ENCODE assay signal across 31 cellular contexts in genomic region chr19:38919837-38920528, GRCh38. TPM values are rescaled to one million over a fixed set of nuclear protein-coding genes. Genes with fewer than 3 reads are reported as not detected.
"Had no signal": no experiment of that assay in that cellular context is flagged by ENCODE, and none has a peak within 500 bp of the region (broad histone marks: within the 10 kb centered on the region; RNA-seq: fewer than 3 reads in every experiment).

No MANE protein-coding gene starts in this region.

- H3K4me1 Mint-ChIP-seq: activated B cell treated with CpG ODN at 0.5 μM for 24 hours; activated CD4-positive, alpha-beta T cell treated with anti-CD3 and anti-CD28 coated beads for 36 hours; activated naive CD8-positive, alpha-beta T cell treated with anti-CD3 and anti-CD28 coated beads for 36 hours; neural crest cell had no signal

- H3K9me3 Mint-ChIP-seq: activated B cell treated with CpG ODN at 0.5 μM for 24 hours; activated naive CD8-positive, alpha-beta T cell treated with anti-CD3 and anti-CD28 coated beads for 36 hours; effector memory CD8-positive, alpha-beta T cell; neural crest cell had no signal

- H3K4me3 ChIP-seq: smooth muscle cell, thoracic aorta, upper lobe of left lung had no signal

- DNase-seq: activated B cell treated with CpG ODN at 0.5 μM for 24 hours; activated CD4-positive, alpha-beta T cell treated with anti-CD3 and anti-CD28 coated beads for 36 hours; activated CD4-positive, alpha-beta T cell treated with anti-CD3 and anti-CD28 coated beads, Interleukin-2, amount 50 U/mL, for 4 hours; activated CD8-positive, alpha-beta memory T cell treated with anti-CD3 and anti-CD28 coated beads for 24 hours; activated CD8-positive, alpha-beta memory T cell treated with anti-CD3 and anti-CD28 coated beads, Interleukin-2, amount 50 U/mL, for 4 hours; activated naive CD4-positive, alpha-beta T cell treated with Interleukin-2 at 50 U/mL for 16 hours; activated naive CD8-positive, alpha-beta T cell treated with anti-CD3 and anti-CD28 coated beads for 36 hours; activated T-cell treated with anti-CD3 and anti-CD28 coated beads, Interleukin-2, amount 50 U/mL, for 48 hours; central memory CD4-positive, alpha-beta T cell; effector memory CD8-positive, alpha-beta T cell; glutamatergic neuron; left ventricle myocardium superior; mammary epithelial cell; midbrain; occipital lobe; stimulated activated CD4-positive, alpha-beta T cell treated with anti-CD3 and anti-CD28 coated beads, Interleukin-4, amount 100 ng/mL, for 1 hour; stimulated activated naive CD4-positive, alpha-beta T cell treated with Interleukin-2 at 50 U/mL for 16 hours; T-helper 1 cell; T1000; upper lobe of left lung had no signal

- H3K27ac Mint-ChIP-seq: activated B cell treated with CpG ODN at 0.5 μM for 24 hours; activated CD4-positive, alpha-beta T cell treated with anti-CD3 and anti-CD28 coated beads for 36 hours; activated naive CD8-positive, alpha-beta T cell treated with anti-CD3 and anti-CD28 coated beads for 36 hours had no signal

- H3K27ac ChIP-seq: thoracic aorta, upper lobe of left lung had no signal

- H3K27me3 ChIP-seq: upper lobe of left lung had no signal

- H3K9me3 ChIP-seq: thoracic aorta, upper lobe of left lung had no signal

- ATAC-seq: activated CD4-positive, alpha-beta T cell treated with anti-CD3 and anti-CD28 coated beads for 36 hours; effector memory CD8-positive, alpha-beta T cell; esophagus mucosa; left ventricle myocardium superior; sciatic nerve had no signal

- H3K4me1 ChIP-seq: upper lobe of left lung had no signal

- H3K4me3 Mint-ChIP-seq: activated B cell treated with CpG ODN at 0.5 μM for 24 hours; activated CD4-positive, alpha-beta T cell treated with anti-CD3 and anti-CD28 coated beads for 36 hours; activated naive CD8-positive, alpha-beta T cell treated with anti-CD3 and anti-CD28 coated beads for 36 hours; effector memory CD8-positive, alpha-beta T cell had no signal

- FAIRE-seq: astrocyte, colon, endothelial cell of umbilical vein, frontal cortex, islet of Langerhans had no signal

- H3K27me3 Mint-ChIP-seq: activated B cell treated with CpG ODN at 0.5 μM for 24 hours; activated CD4-positive, alpha-beta T cell treated with anti-CD3 and anti-CD28 coated beads for 36 hours; activated naive CD8-positive, alpha-beta T cell treated with anti-CD3 and anti-CD28 coated beads for 36 hours; effector memory CD8-positive, alpha-beta T cell had no signal

RNA-seq across cellular contexts. Expression of gene CCER2, which starts 8.0 kb away (rescaled TPM):
- total RNA-seq: dermis microvascular lymphatic vessel endothelial cell, endothelial cell of umbilical vein, left ventricle myocardium superior, smooth muscle cell, thoracic aorta had no signal
